Comparison of ENCODE assay signal across 17 cellular contexts in genomic region chr1:192887426-192887825, GRCh38.
"Had no signal": no experiment of that assay in that cellular context is flagged by ENCODE, and none has a peak within 500 bp of the region (broad histone marks: within the 10 kb centered on the region; RNA-seq: fewer than 3 reads in every experiment).

No MANE protein-coding gene starts in this region.

- DNase-seq: activated CD4-positive, alpha-beta T cell treated with anti-CD3 and anti-CD28 coated beads, Interleukin-2, amount 10 ng/mL, durations not matched to agents 24 days and 14 days; activated CD8-positive, alpha-beta memory T cell treated with anti-CD3 and anti-CD28 coated beads, Interleukin-2, amount 50 U/mL, for 4 hours; activated naive CD4-positive, alpha-beta T cell treated with anti-CD3 and anti-CD28 coated beads for 36 hours; activated T-cell treated with anti-CD3 and anti-CD28 coated beads, Interleukin-2, amount 50 U/mL, for 4 hours; colonic mucosa; left cardiac atrium; naive thymus-derived CD8-positive, alpha-beta T cell; stimulated activated CD4-positive, alpha-beta T cell treated with anti-CD3 and anti-CD28 coated beads, Interleukin-4, amount 100 ng/mL, for 24 hours; T1000; testis had no signal

- FAIRE-seq: frontal cortex, islet of Langerhans had no signal

- H3K4me3 ChIP-seq: colonic mucosa, smooth muscle cell, testis had no signal

- H3K27ac ChIP-seq: colonic mucosa, parathyroid adenoma, testis had no signal

- H3K4me1 ChIP-seq: colonic mucosa, parathyroid adenoma, testis had no signal

- H3K9ac ChIP-seq: parathyroid adenoma had no signal

- H3K36me3 ChIP-seq: colonic mucosa, neutrophil had no signal

- H3K27me3 ChIP-seq: colonic mucosa, neutrophil, testis had no signal

- ATAC-seq: activated T-cell treated with anti-CD3 and anti-CD28 coated beads, Interleukin-2, amount 50 U/mL, for 4 hours; left cardiac atrium; naive thymus-derived CD8-positive, alpha-beta T cell; sciatic nerve; stimulated activated effector memory CD8-positive, alpha-beta T cell treated with anti-CD3 and anti-CD28 coated beads, Interleukin-12 subunit alpha, Interleukin-12 subunit beta, amount 100 ng/mL, for 72 hours had no signal

- H3K9me3 ChIP-seq: colonic mucosa, neutrophil, testis had no signal
